8 cellular contexts compared by ENCODE assay signal in the genomic region with DNA sequence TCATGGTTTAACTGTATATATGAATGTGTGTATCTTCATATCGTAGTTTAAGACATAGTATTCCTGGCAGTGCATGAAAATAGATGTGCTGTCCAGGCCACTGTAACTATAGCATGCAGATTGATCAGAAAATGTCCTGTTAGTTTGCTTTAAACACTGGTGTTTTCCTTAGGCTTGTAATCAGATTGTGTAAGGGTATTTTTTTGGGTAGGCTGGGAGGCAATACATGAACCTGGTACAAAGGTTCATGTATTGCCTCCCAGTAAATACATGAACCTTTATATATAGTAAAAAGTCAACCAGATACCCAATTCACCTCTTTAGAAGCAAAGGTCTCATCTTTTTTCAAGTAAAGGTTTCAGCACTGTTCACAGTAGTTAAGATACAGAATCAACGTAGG. TPM values are rescaled to one million over a fixed set of nuclear protein-coding genes. Genes with fewer than 3 reads are reported as not detected.
DNase-seq lines count a peak whose midpoint lies in the region; ATAC-seq, FAIRE-seq and TF ChIP-seq lines count a peak whose summit lies in the region.

No MANE protein-coding gene starts in this region.

- POLR2A ChIA-PET in BJ (lab: Charles Lee) = no interaction called here

- TF ChIP-seq CTCF in BJ (IDR thresholded peaks at IDR 0.05; ENCODE audit: insufficient read depth, low read depth, low read length) = no peak
- TF ChIP-seq CTCF in LNCaP clone FGC (IDR thresholded peaks at IDR 0.05; ENCODE audit: control insufficient read depth, extremely low read depth, insufficient read depth) = no peak
- no peak for TF ChIP-seq CTCF in coronary artery (IDR thresholded peaks at IDR 0.05)
- no peak for TF ChIP-seq CTCF in nephron (IDR thresholded peaks at IDR 0.05; ENCODE audit: unreplicated experiment in 3 of 3)
- no peak for TF ChIP-seq CTCF in prostate gland (IDR thresholded peaks at IDR 0.05)

- FAIRE-seq in GM19239 (lab: Jason Lieb, UNC) = no peak

- no peaks in the 10 kb centered on the region for H3K27me3 ChIP-seq in BJ (ENCODE audit: control insufficient read depth, insufficient read depth, low read length)
- H3K27me3 ChIP-seq in prostate gland (replicated peaks; ENCODE audit: insufficient read depth) = no peaks in the 10 kb centered on the region

- no peak for TF ChIP-seq POLR2A in GM18505 (IDR thresholded peaks at IDR 0.05; ENCODE audit: borderline replicate concordance, extremely low read depth, insufficient read depth, insufficient read length)
- no peak for TF ChIP-seq POLR2A in prostate gland (IDR thresholded peaks at IDR 0.05)

- peaks cover 3% of the 10 kb centered on the region for H3K4me1 ChIP-seq in prostate gland (replicated peaks)

- peaks cover 13% of the 10 kb centered on the region for H3K4me1 Mint-ChIP-seq in nephron

- intact Hi-C loops in prostate gland (cut with DNase I) = loop anchor here (5.0 to 10.0 kb wide), 3 partner anchors 47 to 528 kb away; a partner anchor contains a TSS

- H3K27ac Mint-ChIP-seq in nephron = peak overlapping the region; percentile 99 to 100 (median 100)

- WGBS in prostate gland = 77% methylated on average over 2 of the region's 2 CpGs

- no peaks in the 10 kb centered on the region for H3K36me3 ChIP-seq in BJ (ENCODE audit: control insufficient read depth, insufficient read depth, low read length)
- H3K36me3 ChIP-seq in prostate gland = no peaks in the 10 kb centered on the region

- no peaks in the 10 kb centered on the region for H3K9me3 Mint-ChIP-seq in nephron

- DNase-seq in BJ (ENCODE audit: low read depth) (no peak), LNCaP clone FGC (ENCODE audit: low read depth) (no peak), coronary artery (ENCODE audit: low spot score) (no peak), GM19239 (ENCODE audit: insufficient read length, low spot score) (no peak), prostate gland (ENCODE audit: low spot score) (no peak)

- peak overlapping the region; percentile 92 for H3K4me3 ChIP-seq in BJ (ENCODE audit: low read depth, low read length)
- H3K4me3 ChIP-seq in LNCaP clone FGC (ENCODE audit: low read depth, low read length) = peak overlapping the region; percentile 97
- H3K4me3 ChIP-seq in coronary artery = peak overlapping the region; percentile 86
- peak overlapping the region in 1 of 2 donors; percentile 80 for H3K4me3 ChIP-seq in prostate gland

- peak overlapping the region in 1 of 2 donors; percentile 99 for H3K27ac ChIP-seq in coronary artery
- no peak overlapping the region for H3K27ac ChIP-seq in prostate gland

- no peaks in the 10 kb centered on the region for H3K36me3 Mint-ChIP-seq in nephron (ENCODE audit: low read depth)

- ATAC-seq in GM18505 (IDR thresholded peaks at IDR 0.05; ENCODE audit: unreplicated experiment) = no peak
- no peak for ATAC-seq in GM19023 (IDR thresholded peaks at IDR 0.05; ENCODE audit: unreplicated experiment)

- CTCF ChIA-PET in BJ (lab: Yijun Ruan, JAX) = interaction anchor here (0.6 kb wide), 1 partner anchor 21 kb away, joined by 3 read pairs; no protein-coding TSS in a partner anchor

- no peaks in the 10 kb centered on the region for H3K9me3 ChIP-seq in prostate gland

- H3K27me3 Mint-ChIP-seq in nephron (ENCODE audit: low read depth) = no peaks in the 10 kb centered on the region

- peak overlapping the region; percentile 99 to 100 (median 99) for H3K4me3 Mint-ChIP-seq in nephron

RNA-seq across cellular contexts. Expression of a gene that starts 1.6 kb away (rescaled TPM):
- polyA plus RNA-seq in BJ (2011; rRNA removed) = 1.7 and 4.4 TPM in 2 replicates
- 5.3 and 5.6 TPM in 2 replicates for polyA minus RNA-seq in BJ (2011; rRNA and poly(A)+ RNA removed)
- total RNA-seq in prostate gland = 10 to 100 TPM; 18.7 to 20.1 TPM

RNA-seq across cellular contexts. Expression of a gene that starts 20.1 kb away (rescaled TPM):
- 187 and 398 TPM in 2 replicates for polyA plus RNA-seq in BJ (2011; rRNA removed)
- 76.0 and 105 TPM in 2 replicates for polyA minus RNA-seq in BJ (2011; rRNA and poly(A)+ RNA removed)
- total RNA-seq in prostate gland = 100 to 1,000 TPM; 197 to 250 TPM

RNA-seq across cellular contexts. Expression of a gene that starts 44.7 kb away (rescaled TPM):
- polyA plus RNA-seq in BJ (2011; rRNA removed) = 85.5 and 157 TPM in 2 replicates
- 80.1 and 81.5 TPM in 2 replicates for polyA minus RNA-seq in BJ (2011; rRNA and poly(A)+ RNA removed)
- total RNA-seq in prostate gland = 100 to 1,000 TPM in 1 of 2 donors, 10 to 100 TPM in 1; 95.5 to 110 TPM

RNA-seq across cellular contexts. Expression of a gene that starts 45.3 kb away (rescaled TPM):
- polyA plus RNA-seq in BJ (2011; rRNA removed) = 22.0 and 57.2 TPM in 2 replicates
- polyA minus RNA-seq in BJ (2011; rRNA and poly(A)+ RNA removed) = 4.5 and 7.3 TPM in 2 replicates
- total RNA-seq in prostate gland = 100 to 1,000 TPM in 1 of 2 donors, 10 to 100 TPM in 1; 57.0 to 139 TPM
